In the genomic region with DNA sequence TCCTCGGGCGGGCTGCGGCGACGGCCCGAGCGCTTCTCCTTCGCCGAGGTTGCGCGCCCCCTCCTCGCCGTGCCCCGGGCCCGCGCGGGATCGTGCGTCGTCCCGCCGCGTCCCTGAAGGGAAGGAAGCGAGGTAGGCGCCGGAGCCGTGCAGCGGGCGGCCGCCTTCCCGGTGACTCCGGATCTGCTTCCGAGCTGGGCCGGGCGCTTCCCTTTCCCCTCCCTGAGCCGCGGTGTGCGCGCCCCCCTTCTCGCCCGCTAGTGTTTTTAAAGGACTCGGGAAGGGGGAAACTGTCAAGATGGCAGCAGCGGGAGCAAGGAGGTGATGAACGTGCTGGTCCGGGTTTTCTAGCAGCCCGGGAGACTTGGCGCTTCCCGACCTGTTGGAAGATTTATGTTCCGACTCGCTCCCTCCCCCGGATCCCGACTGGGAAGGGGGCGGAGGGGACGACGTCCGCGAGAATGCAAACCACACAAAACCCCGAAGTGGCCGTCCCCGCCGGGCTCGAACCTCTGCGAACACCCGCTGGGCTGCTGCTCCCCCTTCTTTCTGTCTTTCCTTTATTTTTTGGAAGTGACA, we compare ENCODE assay signal across 2 cellular contexts.
TF ChIP-seq lines count a peak whose summit lies in the region.

No MANE protein-coding gene starts in this region.

TF ChIP-seq in SK-N-SH, 30 proteins besides CTCF, POLR2A, EP300 and RAD21 (continued from another document):
- TF ChIP-seq YY1 (IDR thresholded peaks at IDR 0.05; ENCODE audit: low read depth) (peak; percentile 76; the same call in 1 of the 2 replicates), MXI1 (IDR thresholded peaks at IDR 0.05; ENCODE audit: low read depth, low read length) (peak; percentile 34), GABPA (IDR thresholded peaks at IDR 0.05; ENCODE audit: low read depth) (peak; percentile 58; the same call in 1 of the 2 replicates), SIN3A (IDR thresholded peaks at IDR 0.05; ENCODE audit: borderline replicate concordance, low read depth, low read length) (no peak; the same call in 1 of the 2 replicates), FOXM1 (IDR thresholded peaks at IDR 0.05; ENCODE audit: low read depth) (peak; percentile 25; the same call in 1 of the 2 replicates), GATA2 (CRISPR knock-in tag; IDR thresholded peaks at IDR 0.05) (no peak), TCF12 (IDR thresholded peaks at IDR 0.05) (no peak)
- TF ChIP-seq, protein P1, sequence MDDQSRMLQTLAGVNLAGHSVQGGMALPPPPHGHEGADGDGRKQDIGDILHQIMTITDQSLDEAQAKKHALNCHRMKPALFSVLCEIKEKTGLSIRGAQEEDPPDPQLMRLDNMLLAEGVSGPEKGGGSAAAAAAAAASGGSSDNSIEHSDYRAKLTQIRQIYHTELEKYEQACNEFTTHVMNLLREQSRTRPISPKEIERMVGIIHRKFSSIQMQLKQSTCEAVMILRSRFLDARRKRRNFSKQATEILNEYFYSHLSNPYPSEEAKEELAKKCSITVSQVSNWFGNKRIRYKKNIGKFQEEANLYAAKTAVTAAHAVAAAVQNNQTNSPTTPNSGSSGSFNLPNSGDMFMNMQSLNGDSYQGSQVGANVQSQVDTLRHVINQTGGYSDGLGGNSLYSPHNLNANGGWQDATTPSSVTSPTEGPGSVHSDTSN (IDR thresholded peaks at IDR 0.05), result peak; percentile 82

TF ChIP-seq in liver, 16 proteins besides CTCF, POLR2A, EP300 and RAD21 (continued from another document):
- TF ChIP-seq, protein P2, sequence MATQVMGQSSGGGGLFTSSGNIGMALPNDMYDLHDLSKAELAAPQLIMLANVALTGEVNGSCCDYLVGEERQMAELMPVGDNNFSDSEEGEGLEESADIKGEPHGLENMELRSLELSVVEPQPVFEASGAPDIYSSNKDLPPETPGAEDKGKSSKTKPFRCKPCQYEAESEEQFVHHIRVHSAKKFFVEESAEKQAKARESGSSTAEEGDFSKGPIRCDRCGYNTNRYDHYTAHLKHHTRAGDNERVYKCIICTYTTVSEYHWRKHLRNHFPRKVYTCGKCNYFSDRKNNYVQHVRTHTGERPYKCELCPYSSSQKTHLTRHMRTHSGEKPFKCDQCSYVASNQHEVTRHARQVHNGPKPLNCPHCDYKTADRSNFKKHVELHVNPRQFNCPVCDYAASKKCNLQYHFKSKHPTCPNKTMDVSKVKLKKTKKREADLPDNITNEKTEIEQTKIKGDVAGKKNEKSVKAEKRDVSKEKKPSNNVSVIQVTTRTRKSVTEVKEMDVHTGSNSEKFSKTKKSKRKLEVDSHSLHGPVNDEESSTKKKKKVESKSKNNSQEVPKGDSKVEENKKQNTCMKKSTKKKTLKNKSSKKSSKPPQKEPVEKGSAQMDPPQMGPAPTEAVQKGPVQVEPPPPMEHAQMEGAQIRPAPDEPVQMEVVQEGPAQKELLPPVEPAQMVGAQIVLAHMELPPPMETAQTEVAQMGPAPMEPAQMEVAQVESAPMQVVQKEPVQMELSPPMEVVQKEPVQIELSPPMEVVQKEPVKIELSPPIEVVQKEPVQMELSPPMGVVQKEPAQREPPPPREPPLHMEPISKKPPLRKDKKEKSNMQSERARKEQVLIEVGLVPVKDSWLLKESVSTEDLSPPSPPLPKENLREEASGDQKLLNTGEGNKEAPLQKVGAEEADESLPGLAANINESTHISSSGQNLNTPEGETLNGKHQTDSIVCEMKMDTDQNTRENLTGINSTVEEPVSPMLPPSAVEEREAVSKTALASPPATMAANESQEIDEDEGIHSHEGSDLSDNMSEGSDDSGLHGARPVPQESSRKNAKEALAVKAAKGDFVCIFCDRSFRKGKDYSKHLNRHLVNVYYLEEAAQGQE (IDR thresholded peaks at IDR 0.05), result peak; percentile 0
- no peak for TF ChIP-seq JUND (IDR thresholded peaks at IDR 0.05)
- TF ChIP-seq, protein P3, sequence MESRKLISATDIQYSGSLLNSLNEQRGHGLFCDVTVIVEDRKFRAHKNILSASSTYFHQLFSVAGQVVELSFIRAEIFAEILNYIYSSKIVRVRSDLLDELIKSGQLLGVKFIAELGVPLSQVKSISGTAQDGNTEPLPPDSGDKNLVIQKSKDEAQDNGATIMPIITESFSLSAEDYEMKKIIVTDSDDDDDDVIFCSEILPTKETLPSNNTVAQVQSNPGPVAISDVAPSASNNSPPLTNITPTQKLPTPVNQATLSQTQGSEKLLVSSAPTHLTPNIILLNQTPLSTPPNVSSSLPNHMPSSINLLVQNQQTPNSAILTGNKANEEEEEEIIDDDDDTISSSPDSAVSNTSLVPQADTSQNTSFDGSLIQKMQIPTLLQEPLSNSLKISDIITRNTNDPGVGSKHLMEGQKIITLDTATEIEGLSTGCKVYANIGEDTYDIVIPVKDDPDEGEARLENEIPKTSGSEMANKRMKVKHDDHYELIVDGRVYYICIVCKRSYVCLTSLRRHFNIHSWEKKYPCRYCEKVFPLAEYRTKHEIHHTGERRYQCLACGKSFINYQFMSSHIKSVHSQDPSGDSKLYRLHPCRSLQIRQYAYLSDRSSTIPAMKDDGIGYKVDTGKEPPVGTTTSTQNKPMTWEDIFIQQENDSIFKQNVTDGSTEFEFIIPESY (IDR thresholded peaks at IDR 0.05), result no peak
- no peak for TF ChIP-seq HNF4G (IDR thresholded peaks at IDR 0.05)
- no peak for TF ChIP-seq RXRA (IDR thresholded peaks at IDR 0.05)
- TF ChIP-seq SP1 (IDR thresholded peaks at IDR 0.05), result no peak
- TF ChIP-seq YY1 (IDR thresholded peaks at IDR 0.05), result peak; percentile 64
- peak; percentile 1 for TF ChIP-seq TAF1 (conservative IDR thresholded peaks at IDR 0.05)
- TF ChIP-seq EGR1 (IDR thresholded peaks at IDR 0.05; ENCODE audit: low read depth in 2 of 2), result no peak
- TF ChIP-seq, protein P4, sequence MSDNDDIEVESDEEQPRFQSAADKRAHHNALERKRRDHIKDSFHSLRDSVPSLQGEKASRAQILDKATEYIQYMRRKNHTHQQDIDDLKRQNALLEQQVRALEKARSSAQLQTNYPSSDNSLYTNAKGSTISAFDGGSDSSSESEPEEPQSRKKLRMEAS (IDR thresholded peaks at IDR 0.05), result no peak
- TF ChIP-seq NR2F2 (IDR thresholded peaks at IDR 0.05), result no peak
- TF ChIP-seq FOXA1 (IDR thresholded peaks at IDR 0.05), result no peak
- no peak for TF ChIP-seq FOXA2 (IDR thresholded peaks at IDR 0.05)
- TF ChIP-seq, protein P5, sequence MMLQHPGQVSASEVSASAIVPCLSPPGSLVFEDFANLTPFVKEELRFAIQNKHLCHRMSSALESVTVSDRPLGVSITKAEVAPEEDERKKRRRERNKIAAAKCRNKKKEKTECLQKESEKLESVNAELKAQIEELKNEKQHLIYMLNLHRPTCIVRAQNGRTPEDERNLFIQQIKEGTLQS (IDR thresholded peaks at IDR 0.05), result no peak
